Comparison of ENCODE assay signal across 14 cellular contexts in the genomic region with DNA sequence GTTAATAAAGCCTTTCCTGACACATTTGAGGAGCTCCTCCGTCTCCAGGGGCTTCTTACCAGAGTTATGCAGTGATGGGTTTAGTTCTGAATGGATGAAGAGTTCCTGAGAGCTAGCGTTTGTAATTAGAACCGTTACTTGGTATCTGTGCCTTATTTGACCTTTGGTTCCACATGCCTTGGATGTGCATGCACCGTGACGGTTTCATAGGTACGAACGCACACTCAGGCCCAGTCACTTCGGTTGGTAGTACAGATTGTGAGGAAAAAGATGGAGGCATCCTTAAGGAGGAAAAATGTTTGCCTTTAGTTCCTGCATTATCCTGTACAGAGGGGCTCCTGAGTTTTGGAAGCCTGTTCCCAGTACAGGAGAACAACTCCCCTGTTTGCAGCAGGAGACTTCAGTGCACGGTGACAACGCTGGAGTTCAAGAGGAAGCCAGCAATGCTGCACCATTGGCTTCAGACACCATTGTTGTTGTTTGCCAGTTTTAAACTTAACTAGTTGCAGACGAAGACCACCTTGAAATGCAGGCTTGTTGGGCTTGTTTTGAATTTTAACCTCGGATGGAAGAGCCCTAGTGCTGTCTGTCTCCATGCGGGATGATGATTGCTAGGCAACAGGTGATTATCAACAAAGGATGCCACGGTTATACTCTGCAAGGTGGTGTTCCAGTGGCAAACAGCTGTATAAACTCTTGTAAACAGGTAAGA. TPM values are rescaled to one million over a fixed set of nuclear protein-coding genes. Genes with fewer than 3 reads are reported as not detected.
DNase-seq lines count a peak whose midpoint lies in the region; ATAC-seq and TF ChIP-seq lines count a peak whose summit lies in the region.
"Had no signal": no experiment of that assay in that cellular context is flagged by ENCODE, and none has a peak within 500 bp of the region (broad histone marks: within the 10 kb centered on the region; RNA-seq: fewer than 3 reads in every experiment).

No MANE protein-coding gene starts in this region.

- H3K9me3 ChIP-seq in GM23248 (ENCODE audit: low read depth) = no peaks in the 10 kb centered on the region
- H3K9me3 ChIP-seq in spleen = no peaks in the 10 kb centered on the region
- H3K9me3 ChIP-seq: HAP-1 had no signal

- peaks cover 11% of the 10 kb centered on the region; the same call in 1 of the 2 replicates for H4K20me1 ChIP-seq in GM23248 (ENCODE audit: insufficient read depth)

- H3K4me3 ChIP-seq in GM23248 = no peak overlapping the region
- H3K4me3 ChIP-seq in spleen = no peak overlapping the region
- H3K4me3 ChIP-seq: HAP-1 had no signal

- H3K9me3 Mint-ChIP-seq in activated naive CD8-positive, alpha-beta T cell treated with anti-CD3 and anti-CD28 coated beads, Interleukin-2, amount 10 ng/mL, durations not matched to agents 7 days and 5 days = no peaks in the 10 kb centered on the region
- no peaks in the 10 kb centered on the region for H3K9me3 Mint-ChIP-seq in nephron progenitor cell

- TF ChIP-seq POLR2A in spleen (IDR thresholded peaks at IDR 0.05) = no peak

- peak overlapping the region; percentile 33 for H3K4me2 ChIP-seq in GM23248 (ENCODE audit: unreplicated experiment)

- no peaks in the 10 kb centered on the region for H3K27me3 ChIP-seq in GM23248 (replicated peaks; ENCODE audit: insufficient read depth)
- no peaks in the 10 kb centered on the region for H3K27me3 ChIP-seq in spleen (replicated peaks in 1 of 7)

- H3F3A ChIP-seq in GM23248 (ENCODE audit: insufficient read depth) = no peaks in the 10 kb centered on the region

- intact Hi-C loops in spleen (cut with DNase I; ENCODE audit: low total_unique reads) = no loop called here

- H3K27me3 Mint-ChIP-seq in activated naive CD8-positive, alpha-beta T cell treated with anti-CD3 and anti-CD28 coated beads, Interleukin-2, amount 10 ng/mL, durations not matched to agents 7 days and 5 days = no peaks in the 10 kb centered on the region
- H3K27me3 Mint-ChIP-seq in nephron progenitor cell (ENCODE audit: low read depth, poor library complexity) = no peaks in the 10 kb centered on the region

- peaks cover 67% of the 10 kb centered on the region for H3K4me1 Mint-ChIP-seq in activated naive CD8-positive, alpha-beta T cell treated with anti-CD3 and anti-CD28 coated beads, Interleukin-2, amount 10 ng/mL, durations not matched to agents 7 days and 5 days
- peaks cover 84% of the 10 kb centered on the region for H3K4me1 Mint-ChIP-seq in nephron progenitor cell

- H3K4me1 ChIP-seq in GM23248 (ENCODE audit: insufficient read depth) (peaks cover 52% of the 10 kb centered on the region), spleen (peaks cover 48 to 100% (median 96%) of the 10 kb centered on the region in 6 donors)

- no peak overlapping the region for H2AFZ ChIP-seq in GM23248

- ATAC-seq in activated naive CD8-positive, alpha-beta T cell treated with anti-CD3 and anti-CD28 coated beads, Interleukin-2, amount 10 ng/mL, durations not matched to agents 7 days and 5 days (ENCODE audit: low read depth) = no peak

- peak overlapping the region; percentile 22 for H3K4me3 Mint-ChIP-seq in activated naive CD8-positive, alpha-beta T cell treated with anti-CD3 and anti-CD28 coated beads, Interleukin-2, amount 10 ng/mL, durations not matched to agents 7 days and 5 days
- H3K4me3 Mint-ChIP-seq in nephron progenitor cell = peak overlapping the region; percentile 66

- in situ Hi-C loops in GM23248 (cut with MboI) = no loop called here

- peaks cover 40% of the 10 kb centered on the region for H3K36me3 Mint-ChIP-seq in activated naive CD8-positive, alpha-beta T cell treated with anti-CD3 and anti-CD28 coated beads, Interleukin-2, amount 10 ng/mL, durations not matched to agents 7 days and 5 days
- peaks cover 38% of the 10 kb centered on the region for H3K36me3 Mint-ChIP-seq in nephron progenitor cell (ENCODE audit: low read depth)

- DNase-seq in NCI-H82 (lab: John Stamatoyannopoulos, UW) (peak; percentile 26), NCI-H82 treated with DMSO at 0.1 percent for 48 hours (lab: John Stamatoyannopoulos, UW; ENCODE audit: unreplicated experiment) (no peak), GM23248 (no peak), nephron progenitor cell (peak; percentile 17), A172 (ENCODE audit: low spot score) (no peak), NCI-H2107 (lab: John Stamatoyannopoulos, UW) (no peak), spleen (no peak)
- no peak for DNase-seq in activated naive CD8-positive, alpha-beta T cell treated with anti-CD3 and anti-CD28 coated beads, Interleukin-2, amount 10 ng/mL, durations not matched to agents 7 days and 5 days
- DNase-seq: ACHN; activated CD8-positive, alpha-beta memory T cell treated with anti-CD3 and anti-CD28 coated beads, Interleukin-2, amount 50 U/mL, for 4 hours; NCI-H1092 treated with DMSO at 0.1 percent for 48 hours; NCI-H69; right cardiac atrium had no signal

- H3K9ac ChIP-seq in GM23248 = no peak overlapping the region

- WGBS in GM23248 (ENCODE audit: low coverage in 1 of 2, low lambda C conversion rate in 2 of 2, missing lambda C conversion rate in 2 of 2), 2 experiments = 71 to 75% methylated on average over 14 of the region's 14 CpGs
- 73 to 86% (median 79%) methylated on average over 14 of the region's 14 CpGs for WGBS in spleen, 5 donors

- no peaks in the 10 kb centered on the region for H3K9me2 ChIP-seq in GM23248 (ENCODE audit: insufficient read depth)

- no peak overlapping the region for H3K27ac ChIP-seq in GM23248
- peak overlapping the region in 1 of 8 donors; percentile 1 for H3K27ac ChIP-seq in spleen

- peaks cover 25% of the 10 kb centered on the region; the same call in 1 of the 2 replicates for H3K36me3 ChIP-seq in GM23248 (ENCODE audit: low read depth)
- H3K36me3 ChIP-seq in spleen = peaks cover 0 to 79% (median 29%) of the 10 kb centered on the region in 6 donors

- POLR2A ChIA-PET in activated naive CD8-positive, alpha-beta T cell treated with anti-CD3 and anti-CD28 coated beads, Interleukin-2, amount 10 ng/mL, durations not matched to agents 7 days and 5 days (lab: Charles Lee) = interaction anchor here (4.8 kb wide), 1 partner anchor 8 kb away, joined by 41 read pairs; the partner anchor contains the start of gene RBM15

- no peak for TF ChIP-seq CTCF in nephron progenitor cell (IDR thresholded peaks at IDR 0.05)
- TF ChIP-seq CTCF in spleen (IDR thresholded peaks at IDR 0.05 in 8 of 11, conservative IDR thresholded peaks at IDR 0.05 in 3 of 11) = no peak

- peaks cover 100% of the 10 kb centered on the region for H3K79me2 ChIP-seq in GM23248 (ENCODE audit: insufficient read depth)

- H3K27ac Mint-ChIP-seq in activated naive CD8-positive, alpha-beta T cell treated with anti-CD3 and anti-CD28 coated beads, Interleukin-2, amount 10 ng/mL, durations not matched to agents 7 days and 5 days = peak overlapping the region; percentile 22
- H3K27ac Mint-ChIP-seq in nephron progenitor cell = peak overlapping the region; percentile 95

RNA-seq across cellular contexts. Expression of gene RBM15, which starts 8.2 kb away (rescaled TPM):
- total RNA-seq in GM23248 (2014; rRNA removed; shearing (Covaris generic)) = 18.7 and 22.5 TPM in 2 replicates
- polyA plus RNA-seq in GM23248 (2016; fragmentation: Nextera tagmentation; extraction: Ambion mirVana) (6.4 and 6.6 TPM in 2 replicates), spleen (1 to 10 TPM; 3.6 to 8.0 (median 4.1) TPM)
- total RNA-seq in activated naive CD8-positive, alpha-beta T cell treated with anti-CD3 and anti-CD28 coated beads, Interleukin-2, amount 10 ng/mL, durations not matched to agents 7 days and 5 days = 10 to 100 TPM; 80.3 to 80.6 TPM
- 25.9 and 27.6 TPM in 2 replicates for total RNA-seq in A172 (2014; rRNA removed; shearing (Covaris generic))
- total RNA-seq in spleen = 10 to 100 TPM; 36.7 to 63.7 (median 45.6) TPM

RNA-seq across cellular contexts. Expression of gene SLC16A4, which starts 43.5 kb away (rescaled TPM):
- total RNA-seq in GM23248 (2014; rRNA removed; shearing (Covaris generic)) = 28.1 and 34.3 TPM in 2 replicates
- polyA plus RNA-seq in GM23248 (2016; fragmentation: Nextera tagmentation; extraction: Ambion mirVana) = 15.6 and 15.9 TPM in 2 replicates
- under 1 TPM; 0.23 to 0.33 TPM for total RNA-seq in activated naive CD8-positive, alpha-beta T cell treated with anti-CD3 and anti-CD28 coated beads, Interleukin-2, amount 10 ng/mL, durations not matched to agents 7 days and 5 days
- 31.0 and 35.0 TPM in 2 replicates for total RNA-seq in A172 (2014; rRNA removed; shearing (Covaris generic))
- 1 to 10 TPM; 2.0 to 6.9 (median 5.4) TPM for total RNA-seq in spleen
- 1 to 10 TPM; 1.5 to 3.3 (median 2.7) TPM for polyA plus RNA-seq in spleen

Comparison
In these comparisons a context has a peak if more than half of its experiments do, and no peak if none do; other contexts are left out.
1. DNase-seq: peak in NCI-H82 (single experiment) and nephron progenitor cell (single experiment); none in NCI-H82 treated with DMSO at 0.1 percent for 48 hours (single experiment), GM23248 (single experiment), activated naive CD8-positive, alpha-beta T cell treated with anti-CD3 and anti-CD28 coated beads, Interleukin-2, amount 10 ng/mL, durations not matched to agents 7 days and 5 days (single experiment), A172 (single experiment), NCI-H2107 (single experiment) and spleen (single experiment).